1 cellular context compared by ENCODE assay signal in the genomic region with DNA sequence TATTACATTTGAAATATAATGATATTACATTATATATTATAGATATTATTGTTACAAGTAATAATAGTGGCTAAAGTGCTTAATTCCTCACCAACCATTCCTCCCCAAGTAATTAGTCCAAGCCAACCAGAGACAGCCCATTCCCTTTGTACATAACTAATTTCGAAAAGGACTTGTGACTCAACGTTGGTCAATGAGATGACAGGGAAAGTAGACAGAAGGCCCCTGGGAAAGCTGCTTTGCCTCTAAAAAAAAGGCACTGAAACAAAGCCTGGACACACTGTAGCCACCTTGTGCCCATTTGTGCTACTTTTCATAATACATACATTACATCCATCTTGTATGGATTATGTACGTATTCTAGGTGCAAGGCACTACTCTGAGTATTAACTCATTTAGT.
TF ChIP-seq lines count a peak whose summit lies in the region.

No MANE protein-coding gene starts in this region.

TF ChIP-seq in IMR-90, 13 proteins besides CTCF, POLR2A, EP300 and RAD21:
- TF ChIP-seq RFX5 (IDR thresholded peaks at IDR 0.05; ENCODE audit: low read depth, low read length) (no peak), FOS (IDR thresholded peaks at IDR 0.05; ENCODE audit: low read depth, low read length) (no peak), MAZ (IDR thresholded peaks at IDR 0.05; ENCODE audit: borderline replicate concordance, low read depth, low read length) (no peak), CHD1 (IDR thresholded peaks at IDR 0.05; ENCODE audit: low read depth, low read length) (no peak), MAFK (IDR thresholded peaks at IDR 0.05; ENCODE audit: low read depth, low read length) (no peak), RCOR1 (IDR thresholded peaks at IDR 0.05; ENCODE audit: insufficient replicate concordance, low read length) (no peak), SMC3 (IDR thresholded peaks at IDR 0.05; ENCODE audit: low read depth, low read length) (no peak), CEBPB (IDR thresholded peaks at IDR 0.05; ENCODE audit: low read depth, low read length) (no peak), MXI1 (IDR thresholded peaks at IDR 0.05; ENCODE audit: borderline replicate concordance, low read depth, low read length) (no peak), NFE2L2 (IDR thresholded peaks at IDR 0.05; ENCODE audit: low read depth, low read length) (no peak), BHLHE40 (IDR thresholded peaks at IDR 0.05; ENCODE audit: low read depth, low read length) (no peak)
- TF ChIP-seq, protein P1, sequence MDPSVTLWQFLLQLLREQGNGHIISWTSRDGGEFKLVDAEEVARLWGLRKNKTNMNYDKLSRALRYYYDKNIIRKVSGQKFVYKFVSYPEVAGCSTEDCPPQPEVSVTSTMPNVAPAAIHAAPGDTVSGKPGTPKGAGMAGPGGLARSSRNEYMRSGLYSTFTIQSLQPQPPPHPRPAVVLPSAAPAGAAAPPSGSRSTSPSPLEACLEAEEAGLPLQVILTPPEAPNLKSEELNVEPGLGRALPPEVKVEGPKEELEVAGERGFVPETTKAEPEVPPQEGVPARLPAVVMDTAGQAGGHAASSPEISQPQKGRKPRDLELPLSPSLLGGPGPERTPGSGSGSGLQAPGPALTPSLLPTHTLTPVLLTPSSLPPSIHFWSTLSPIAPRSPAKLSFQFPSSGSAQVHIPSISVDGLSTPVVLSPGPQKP (IDR thresholded peaks at IDR 0.05; ENCODE audit: borderline replicate concordance, low read depth, low read length), result no peak
- TF ChIP-seq, protein P2, sequence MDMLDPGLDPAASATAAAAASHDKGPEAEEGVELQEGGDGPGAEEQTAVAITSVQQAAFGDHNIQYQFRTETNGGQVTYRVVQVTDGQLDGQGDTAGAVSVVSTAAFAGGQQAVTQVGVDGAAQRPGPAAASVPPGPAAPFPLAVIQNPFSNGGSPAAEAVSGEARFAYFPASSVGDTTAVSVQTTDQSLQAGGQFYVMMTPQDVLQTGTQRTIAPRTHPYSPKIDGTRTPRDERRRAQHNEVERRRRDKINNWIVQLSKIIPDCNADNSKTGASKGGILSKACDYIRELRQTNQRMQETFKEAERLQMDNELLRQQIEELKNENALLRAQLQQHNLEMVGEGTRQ (IDR thresholded peaks at IDR 0.05; ENCODE audit: low read depth, low read length), result no peak
